Comparison of ENCODE assay signal across 1 cellular context in the genomic region with DNA sequence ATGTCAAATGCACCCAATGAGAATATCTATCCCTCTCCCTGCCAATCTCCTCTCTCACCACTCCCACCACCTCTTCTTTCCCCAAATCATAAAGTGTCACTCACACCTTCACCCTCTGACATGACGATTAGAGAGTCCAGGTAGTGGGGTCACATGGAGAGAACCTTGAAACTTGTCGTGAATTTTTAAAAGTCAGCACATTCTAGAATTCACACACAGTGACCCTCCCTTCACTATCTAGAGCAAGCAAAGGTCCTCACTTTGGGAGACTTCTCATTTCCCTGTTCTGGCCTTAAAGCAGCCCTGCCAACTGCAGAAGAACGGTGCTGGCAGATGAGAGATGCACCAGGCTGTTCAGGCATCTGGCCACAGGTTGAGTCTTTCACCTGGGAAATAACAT.
TF ChIP-seq lines count a peak whose summit lies in the region.

No MANE protein-coding gene starts in this region.

TF ChIP-seq in K562, 482 proteins besides CTCF, POLR2A, EP300 and RAD21 (continued from another document):
- TF ChIP-seq, protein P1, sequence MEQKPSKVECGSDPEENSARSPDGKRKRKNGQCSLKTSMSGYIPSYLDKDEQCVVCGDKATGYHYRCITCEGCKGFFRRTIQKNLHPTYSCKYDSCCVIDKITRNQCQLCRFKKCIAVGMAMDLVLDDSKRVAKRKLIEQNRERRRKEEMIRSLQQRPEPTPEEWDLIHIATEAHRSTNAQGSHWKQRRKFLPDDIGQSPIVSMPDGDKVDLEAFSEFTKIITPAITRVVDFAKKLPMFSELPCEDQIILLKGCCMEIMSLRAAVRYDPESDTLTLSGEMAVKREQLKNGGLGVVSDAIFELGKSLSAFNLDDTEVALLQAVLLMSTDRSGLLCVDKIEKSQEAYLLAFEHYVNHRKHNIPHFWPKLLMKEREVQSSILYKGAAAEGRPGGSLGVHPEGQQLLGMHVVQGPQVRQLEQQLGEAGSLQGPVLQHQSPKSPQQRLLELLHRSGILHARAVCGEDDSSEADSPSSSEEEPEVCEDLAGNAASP (IDR thresholded peaks at IDR 0.05): no peak
